8 cellular contexts compared by ENCODE assay signal in genomic region chr14:56118611-56119181, GRCh38. TPM values are rescaled to one million over a fixed set of nuclear protein-coding genes. Genes with fewer than 3 reads are reported as not detected.
DNase-seq lines count a peak whose midpoint lies in the region; ATAC-seq and TF ChIP-seq lines count a peak whose summit lies in the region.

No MANE protein-coding gene starts in this region.

- H3K27ac Mint-ChIP-seq in activated naive CD4-positive, alpha-beta T cell treated with anti-CD3 and anti-CD28 coated beads, Interleukin-2, amount 50 U/mL, for 72 hours, result no peak overlapping the region

- H3K4me2 ChIP-seq in BLaER1 treated with 17β-estradiol and CSF1 and Interleukin-3, amounts not matched to agents 10 nM and 100 nM, result peak overlapping the region; percentile 82 to 94 (median 91); a peak in 21 of 22 replicates
- H3K4me2 ChIP-seq in KMS-11, result peak overlapping the region; percentile 13; the same call in 1 of the 2 replicates

- peak overlapping the region; percentile 95 to 98 (median 97) for H3K9ac ChIP-seq in BLaER1 treated with 17β-estradiol and CSF1 and Interleukin-3, amounts not matched to agents 10 nM and 100 nM
- peak overlapping the region; percentile 41; the same call in 1 of the 2 replicates for H3K9ac ChIP-seq in KMS-11

- peak in 1 of 2 donors; percentile 33 for DNase-seq in activated naive CD4-positive, alpha-beta T cell treated with anti-CD3 and anti-CD28 coated beads, Interleukin-2, amount 50 U/mL, for 72 hours (ENCODE audit: low spot score in 2 of 2)
- peak; percentile 69 for DNase-seq in left ventricle myocardium superior
- peak; percentile 31 for DNase-seq in putamen (ENCODE audit: low spot score)
- DNase-seq in HuH-7.5 (ENCODE audit: low spot score), result no peak
- DNase-seq in HEK293T (ENCODE audit: extremely low spot score), result no peak

- peak overlapping the region; percentile 90 to 97 (median 95) for H3K27ac ChIP-seq in BLaER1 treated with 17β-estradiol and CSF1 and Interleukin-3, amounts not matched to agents 10 nM and 100 nM
- H3K27ac ChIP-seq in KMS-11, result 0 out of 2 replicates have a peak overlapping the region, but pooled peaks have one; percentile 18

- H2AFZ ChIP-seq in KMS-11 (ENCODE audit: low read depth), result peak overlapping the region; percentile 67

- no peaks in the 10 kb centered on the region for H3K36me3 ChIP-seq in BLaER1 treated with 17β-estradiol and CSF1 and Interleukin-3, amounts not matched to agents 10 nM and 100 nM
- no peaks in the 10 kb centered on the region for H3K36me3 ChIP-seq in KMS-11 (ENCODE audit: insufficient read depth)

- peaks cover 43 to 58% (median 50%) of the 10 kb centered on the region in 10 experiments for H3K4me1 ChIP-seq in BLaER1 treated with 17β-estradiol and CSF1 and Interleukin-3, amounts not matched to agents 10 nM and 100 nM
- peaks cover 12% of the 10 kb centered on the region for H3K4me1 ChIP-seq in KMS-11 (ENCODE audit: low read depth, poor library complexity, severe bottlenecking)

- H3K4me3 ChIP-seq in BLaER1 treated with 17β-estradiol and CSF1 and Interleukin-3, amounts not matched to agents 10 nM and 100 nM, result peak overlapping the region; percentile 91 to 99 (median 97)
- H3K4me3 ChIP-seq in KMS-11 (IDR thresholded peaks at IDR 0.05; ENCODE audit: insufficient read depth, low read depth, low read length), result no peak overlapping the region

- H3K9me3 ChIP-seq in BLaER1 treated with 17β-estradiol and CSF1 and Interleukin-3, amounts not matched to agents 10 nM and 100 nM (replicated peaks in 1 of 11), result peaks cover 0 to under 1% (median 0%) of the 10 kb centered on the region in 11 experiments; a peak in 1 of 22 replicates

- CTCF ChIA-PET in HEK293T (lab: Yijun Ruan, JAX), result no interaction called here

- H3K9me3 Mint-ChIP-seq in activated naive CD4-positive, alpha-beta T cell treated with anti-CD3 and anti-CD28 coated beads, Interleukin-2, amount 50 U/mL, for 72 hours, result no peaks in the 10 kb centered on the region

- no peaks in the 10 kb centered on the region; the same call in 1 of the 2 replicates for H3K79me2 ChIP-seq in KMS-11 (ENCODE audit: insufficient read depth, low read depth)

- intact Hi-C loops in left ventricle myocardium superior (cut with micrococcal nuclease), result no loop called here

- ATAC-seq in GM19467 (IDR thresholded peaks at IDR 0.05; ENCODE audit: unreplicated experiment) (peak; percentile 16), left ventricle myocardium superior (peak; percentile 56)
- peak; percentile 51 to 59 for ATAC-seq in activated naive CD4-positive, alpha-beta T cell treated with anti-CD3 and anti-CD28 coated beads, Interleukin-2, amount 50 U/mL, for 72 hours

- no peaks in the 10 kb centered on the region for H3K27me3 ChIP-seq in BLaER1 treated with 17β-estradiol and CSF1 and Interleukin-3, amounts not matched to agents 10 nM and 100 nM
- H3K27me3 ChIP-seq in KMS-11 (ENCODE audit: insufficient read depth, low read depth), result no peaks in the 10 kb centered on the region

- H3K36me3 Mint-ChIP-seq in activated naive CD4-positive, alpha-beta T cell treated with anti-CD3 and anti-CD28 coated beads, Interleukin-2, amount 50 U/mL, for 72 hours, result no peaks in the 10 kb centered on the region

- TF ChIP-seq CTCF in KMS-11 (conservative IDR thresholded peaks at IDR 0.05; ENCODE audit: low read depth, low read length), result no peak

- H4K20me1 ChIP-seq in BLaER1 treated with 17β-estradiol and CSF1 and Interleukin-3, amounts not matched to agents 10 nM and 100 nM, result peaks cover 14 to 54% (median 40%) of the 10 kb centered on the region in 11 experiments; a peak in 20 of 22 replicates
- H4K20me1 ChIP-seq in KMS-11 (ENCODE audit: insufficient read depth), result no peaks in the 10 kb centered on the region

- POLR2A ChIA-PET in HEK293T (lab: Yijun Ruan, JAX), result interaction anchor here (0.5 to 1.4 kb wide), 2 partner anchors 15 to 944 kb away, joined by 4 read pairs; no protein-coding TSS in a partner anchor

TF ChIP-seq in HEK293T, 16 proteins besides CTCF, POLR2A, EP300 and RAD21:
- TF ChIP-seq CTBP1 (IDR thresholded peaks at IDR 0.05; ENCODE audit: borderline replicate concordance) (no peak), HDGF (IDR thresholded peaks at IDR 0.05; ENCODE audit: borderline replicate concordance) (no peak), FOXA1 (IDR thresholded peaks at IDR 0.05) (no peak), TARDBP (IDR thresholded peaks at IDR 0.05) (no peak), SUZ12 (IDR thresholded peaks at IDR 0.05) (no peak), SP1 (IDR thresholded peaks at IDR 0.05) (no peak), ARNT (IDR thresholded peaks at IDR 0.05) (no peak), ZNF384 (IDR thresholded peaks at IDR 0.05) (no peak), PKNOX1 (IDR thresholded peaks at IDR 0.05) (no peak), NFRKB (IDR thresholded peaks at IDR 0.05) (no peak), L3MBTL2 (conservative IDR thresholded peaks at IDR 0.05) (no peak), ELF4 (IDR thresholded peaks at IDR 0.05) (no peak), FOXM1 (IDR thresholded peaks at IDR 0.05; ENCODE audit: borderline replicate concordance) (no peak), BHLHE40 (IDR thresholded peaks at IDR 0.05; ENCODE audit: borderline replicate concordance) (no peak), LEF1 (IDR thresholded peaks at IDR 0.05; ENCODE audit: borderline replicate concordance) (no peak), FOXK2 (IDR thresholded peaks at IDR 0.05) (no peak)

RNA-seq across cellular contexts. Expression of gene PELI2, which starts 0.5 kb away (rescaled TPM):
- total RNA-seq in activated naive CD4-positive, alpha-beta T cell treated with anti-CD3 and anti-CD28 coated beads, Interleukin-2, amount 50 U/mL, for 72 hours, result 1 to 10 TPM; 2.0 to 3.2 TPM
- total RNA-seq in left ventricle myocardium superior, result 1.6 TPM

Comparison
In these comparisons a context has a peak if more than half of its experiments do, and no peak if none do; other contexts are left out.
1. DNase-seq: peak in left ventricle myocardium superior (single experiment) and putamen (single experiment); none in HuH-7.5 (single experiment) and HEK293T (single experiment).
2. Peak in every context shown above with its lines, with median percentiles within 50 percentile points of each other: ATAC-seq.